In genomic region chr20:31572701-31573554, GRCh38 we compare ENCODE assay signal across 8 cellular contexts. TPM values are rescaled to one million over a fixed set of nuclear protein-coding genes. Genes with fewer than 3 reads are reported as not detected.
DNase-seq lines count a peak whose midpoint lies in the region; ATAC-seq and TF ChIP-seq lines count a peak whose summit lies in the region.

No MANE protein-coding gene starts in this region.

- H3K36me3 ChIP-seq in esophagus (ENCODE audit: control insufficient read depth in 2 of 2, insufficient read depth in 2 of 2, low read length in 1 of 2) = peaks cover 0 to 6% of the 10 kb centered on the region in 2 donors
- H3K36me3 ChIP-seq in muscle layer of colon (ENCODE audit: insufficient read depth, low read length) = peaks cover 8% of the 10 kb centered on the region

- H3K27ac ChIP-seq in esophagus (ENCODE audit: low read depth in 2 of 2, low read length in 1 of 2) (peak overlapping the region; percentile 93 to 96), muscle layer of colon (ENCODE audit: low read depth, low read length) (peak overlapping the region; percentile 97)

- peaks cover 39% of the 10 kb centered on the region for H3K4me1 Mint-ChIP-seq in activated T-cell treated with anti-CD3 and anti-CD28 coated beads, Interleukin-2, amount 50 U/mL, for 24 hours (ENCODE audit: low read depth)

- H3K27ac Mint-ChIP-seq in activated T-cell treated with anti-CD3 and anti-CD28 coated beads, Interleukin-2, amount 50 U/mL, for 24 hours = peak overlapping the region; percentile 90

- H3K27me3 ChIP-seq in esophagus (ENCODE audit: control insufficient read depth in 1 of 2, insufficient read depth in 2 of 2, low read length in 2 of 2) (no peaks in the 10 kb centered on the region), muscle layer of colon (ENCODE audit: control insufficient read depth in 1 of 2, insufficient read depth in 2 of 2, low read length in 2 of 2) (no peaks in the 10 kb centered on the region)

- H3K27me3 Mint-ChIP-seq in activated T-cell treated with anti-CD3 and anti-CD28 coated beads, Interleukin-2, amount 50 U/mL, for 24 hours = no peaks in the 10 kb centered on the region

- H3K9me3 Mint-ChIP-seq in activated T-cell treated with anti-CD3 and anti-CD28 coated beads, Interleukin-2, amount 50 U/mL, for 24 hours = no peaks in the 10 kb centered on the region

- peak overlapping the region; percentile 78 for H3K4me3 Mint-ChIP-seq in activated T-cell treated with anti-CD3 and anti-CD28 coated beads, Interleukin-2, amount 50 U/mL, for 24 hours

- H3K4me1 ChIP-seq in esophagus (ENCODE audit: control insufficient read depth in 2 of 2, insufficient read depth in 2 of 2, low read length in 1 of 2) = peaks cover 2 to 15% of the 10 kb centered on the region in 2 donors
- H3K4me1 ChIP-seq in muscle layer of colon (ENCODE audit: insufficient read depth, low read length) = peaks cover 16% of the 10 kb centered on the region

- peak overlapping the region; percentile 72 for H3K9ac ChIP-seq in muscle layer of colon (ENCODE audit: low read length)

- H3K4me3 ChIP-seq in esophagus (ENCODE audit: low read depth in 1 of 2, low read length in 2 of 2) (peak overlapping the region; percentile 56 to 60), muscle layer of colon (ENCODE audit: low read depth in 1 of 2, low read length in 2 of 2) (peak overlapping the region; percentile 44 to 71)

- peaks cover 33% of the 10 kb centered on the region for H3K36me3 Mint-ChIP-seq in activated T-cell treated with anti-CD3 and anti-CD28 coated beads, Interleukin-2, amount 50 U/mL, for 24 hours (ENCODE audit: low read depth)

- no peak for TF ChIP-seq RAD21 in Ishikawa (IDR thresholded peaks at IDR 0.05; ENCODE audit: low read depth)

- H3K9me3 ChIP-seq in esophagus (ENCODE audit: control insufficient read depth in 2 of 2, insufficient read depth in 1 of 2, low read depth in 1 of 2, low read length in 1 of 2) (no peaks in the 10 kb centered on the region), muscle layer of colon (ENCODE audit: low read length) (no peaks in the 10 kb centered on the region)

- ATAC-seq in GM21619 (IDR thresholded peaks at IDR 0.05; ENCODE audit: unreplicated experiment) = peak; percentile 80

- DNase-seq in DMS153 (lab: John Stamatoyannopoulos, UW) (peak; percentile 99), OCI-M2 (lab: John Stamatoyannopoulos, UW; ENCODE audit: unreplicated experiment) (peak; percentile 76)
- DNase-seq in activated T-cell treated with anti-CD3 and anti-CD28 coated beads, Interleukin-2, amount 50 U/mL, for 24 hours = peak; percentile 92
- DNase-seq in stimulated activated CD8-positive, alpha-beta memory T cell treated with anti-CD3 and anti-CD28 coated beads, Interleukin-7, amount 100 ng/mL, for 1 hour (ENCODE audit: low read depth in 2 of 2) = peak; percentile 66 to 73

- WGBS in esophagus, 2 donors = 1% methylated on average over 50 to 63 of the region's 63 CpGs

- TF ChIP-seq EP300 in Ishikawa (IDR thresholded peaks at IDR 0.05; ENCODE audit: borderline replicate concordance) = peak; percentile 92

TF ChIP-seq in Ishikawa, 13 proteins besides CTCF, POLR2A, EP300 and RAD21:
- TF ChIP-seq TAF1 (IDR thresholded peaks at IDR 0.05; ENCODE audit: low read depth) = peak; percentile 20; the same call in 1 of the 2 replicates
- peak; percentile 92 for TF ChIP-seq EGR1 (IDR thresholded peaks at IDR 0.05)
- peak; percentile 66; the same call in 1 of the 2 replicates for TF ChIP-seq YY1 (IDR thresholded peaks at IDR 0.05; ENCODE audit: low read depth)
- no peak; the same call in 1 of the 2 replicates for TF ChIP-seq ZBTB7A (IDR thresholded peaks at IDR 0.05; ENCODE audit: low read depth)
- TF ChIP-seq CREB1 (IDR thresholded peaks at IDR 0.05; ENCODE audit: low read depth) = no peak
- TF ChIP-seq MAX (IDR thresholded peaks at IDR 0.05) = peak; percentile 13
- TF ChIP-seq CEBPB (IDR thresholded peaks at IDR 0.05) = peak; percentile 98
- peak; percentile 96 for TF ChIP-seq NFIC (IDR thresholded peaks at IDR 0.05)
- TF ChIP-seq, protein P1, sequence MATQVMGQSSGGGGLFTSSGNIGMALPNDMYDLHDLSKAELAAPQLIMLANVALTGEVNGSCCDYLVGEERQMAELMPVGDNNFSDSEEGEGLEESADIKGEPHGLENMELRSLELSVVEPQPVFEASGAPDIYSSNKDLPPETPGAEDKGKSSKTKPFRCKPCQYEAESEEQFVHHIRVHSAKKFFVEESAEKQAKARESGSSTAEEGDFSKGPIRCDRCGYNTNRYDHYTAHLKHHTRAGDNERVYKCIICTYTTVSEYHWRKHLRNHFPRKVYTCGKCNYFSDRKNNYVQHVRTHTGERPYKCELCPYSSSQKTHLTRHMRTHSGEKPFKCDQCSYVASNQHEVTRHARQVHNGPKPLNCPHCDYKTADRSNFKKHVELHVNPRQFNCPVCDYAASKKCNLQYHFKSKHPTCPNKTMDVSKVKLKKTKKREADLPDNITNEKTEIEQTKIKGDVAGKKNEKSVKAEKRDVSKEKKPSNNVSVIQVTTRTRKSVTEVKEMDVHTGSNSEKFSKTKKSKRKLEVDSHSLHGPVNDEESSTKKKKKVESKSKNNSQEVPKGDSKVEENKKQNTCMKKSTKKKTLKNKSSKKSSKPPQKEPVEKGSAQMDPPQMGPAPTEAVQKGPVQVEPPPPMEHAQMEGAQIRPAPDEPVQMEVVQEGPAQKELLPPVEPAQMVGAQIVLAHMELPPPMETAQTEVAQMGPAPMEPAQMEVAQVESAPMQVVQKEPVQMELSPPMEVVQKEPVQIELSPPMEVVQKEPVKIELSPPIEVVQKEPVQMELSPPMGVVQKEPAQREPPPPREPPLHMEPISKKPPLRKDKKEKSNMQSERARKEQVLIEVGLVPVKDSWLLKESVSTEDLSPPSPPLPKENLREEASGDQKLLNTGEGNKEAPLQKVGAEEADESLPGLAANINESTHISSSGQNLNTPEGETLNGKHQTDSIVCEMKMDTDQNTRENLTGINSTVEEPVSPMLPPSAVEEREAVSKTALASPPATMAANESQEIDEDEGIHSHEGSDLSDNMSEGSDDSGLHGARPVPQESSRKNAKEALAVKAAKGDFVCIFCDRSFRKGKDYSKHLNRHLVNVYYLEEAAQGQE (IDR thresholded peaks at IDR 0.05; ENCODE audit: low read depth) = no peak
- TF ChIP-seq TEAD4 (IDR thresholded peaks at IDR 0.05) = peak; percentile 92
- peak; percentile 72 for TF ChIP-seq FOXM1 (IDR thresholded peaks at IDR 0.05; ENCODE audit: borderline replicate concordance, low read depth)
- TF ChIP-seq USF1 (IDR thresholded peaks at IDR 0.05) = no peak
- TF ChIP-seq TCF12 (IDR thresholded peaks at IDR 0.05; ENCODE audit: low read depth) = peak; percentile 95

RNA-seq across cellular contexts. Expression of gene ID1, which starts 32.2 kb away (rescaled TPM):
- polyA plus RNA-seq in esophagus = 100 to 1,000 TPM; 158 to 489 TPM

RNA-seq across cellular contexts. Expression of gene HM13, which starts 58.7 kb away (rescaled TPM):
- polyA plus RNA-seq in esophagus = 100 to 1,000 TPM; 167 to 272 TPM

Comparison
In these comparisons a context has a peak if more than half of its experiments do, and no peak if none do; other contexts are left out.
1. Peak in every context shown above with its lines: DNase-seq, ATAC-seq, H3K4me3 ChIP-seq and H3K27ac ChIP-seq.